In genomic region chr5:132822650-132823480, GRCh38 we compare ENCODE assay signal across 1 cellular context.
TF ChIP-seq lines count a peak whose summit lies in the region.

No MANE protein-coding gene starts in this region.

TF ChIP-seq in IMR-90, 13 proteins besides CTCF, POLR2A, EP300 and RAD21:
- TF ChIP-seq USF2 (IDR thresholded peaks at IDR 0.05; ENCODE audit: low read depth, low read length) (no peak), CHD1 (IDR thresholded peaks at IDR 0.05; ENCODE audit: low read depth, low read length) (no peak), MAFK (IDR thresholded peaks at IDR 0.05; ENCODE audit: low read depth, low read length) (no peak), NFE2L2 (IDR thresholded peaks at IDR 0.05; ENCODE audit: low read depth, low read length) (no peak), CEBPB (IDR thresholded peaks at IDR 0.05; ENCODE audit: low read depth, low read length) (no peak), MAZ (IDR thresholded peaks at IDR 0.05; ENCODE audit: borderline replicate concordance, low read depth, low read length) (no peak), SMC3 (IDR thresholded peaks at IDR 0.05; ENCODE audit: low read depth, low read length) (no peak), ELK1 (IDR thresholded peaks at IDR 0.05; ENCODE audit: borderline replicate concordance, low read depth, low read length) (no peak), MXI1 (IDR thresholded peaks at IDR 0.05; ENCODE audit: borderline replicate concordance, low read depth, low read length) (no peak), FOS (IDR thresholded peaks at IDR 0.05; ENCODE audit: low read depth, low read length) (no peak), BHLHE40 (IDR thresholded peaks at IDR 0.05; ENCODE audit: low read depth, low read length) (no peak)
